ENCODE assay signal across 15 cellular contexts in the genomic region with DNA sequence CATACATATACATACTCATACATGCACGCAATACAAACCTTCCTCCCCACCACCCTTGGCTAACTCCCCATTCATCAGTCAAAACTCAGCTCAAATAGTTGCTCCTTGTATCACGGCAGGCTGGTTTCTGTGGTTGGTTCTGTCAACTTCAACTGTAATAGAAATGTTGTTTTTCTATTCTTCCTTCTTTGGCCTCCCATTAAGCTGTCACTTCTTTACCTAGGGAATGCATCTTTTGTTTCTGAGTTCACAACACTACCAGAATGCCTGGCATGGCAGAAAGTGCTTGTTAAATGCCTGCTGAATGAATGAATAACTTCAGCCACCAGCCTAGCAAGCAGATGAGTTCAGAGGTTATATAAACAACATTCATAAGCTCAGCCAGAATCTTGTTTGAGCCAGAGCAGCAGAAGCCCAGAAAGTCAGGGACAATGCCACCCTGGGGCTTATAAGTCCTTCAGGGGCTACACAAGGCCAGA.
DNase-seq lines count a peak whose midpoint lies in the region; ATAC-seq and TF ChIP-seq lines count a peak whose summit lies in the region.
"Had no signal": no experiment of that assay in that cellular context is flagged by ENCODE, and none has a peak within 500 bp of the region (broad histone marks: within the 10 kb centered on the region; RNA-seq: fewer than 3 reads in every experiment).

No MANE protein-coding gene starts in this region.

- H3K4me3 ChIP-seq in mammary epithelial cell (replicated peaks in 1 of 3; ENCODE audit: insufficient read depth in 1 of 3, low read depth in 2 of 3, low read length in 3 of 3): no peak overlapping the region
- H3K4me3 ChIP-seq in fibroblast of lung (replicated peaks in 1 of 4; ENCODE audit: control extremely low read depth in 1 of 4, insufficient read depth in 1 of 4, low read depth in 3 of 4, low read length in 4 of 4): no peak overlapping the region
- no peak overlapping the region for H3K4me3 ChIP-seq in left ventricle myocardium inferior
- H3K4me3 ChIP-seq: A549, spleen had no signal

- H3K79me2 ChIP-seq in mammary epithelial cell (ENCODE audit: insufficient read depth, low read length): no peaks in the 10 kb centered on the region
- no peaks in the 10 kb centered on the region for H3K79me2 ChIP-seq in fibroblast of lung (ENCODE audit: control insufficient read depth, insufficient read depth, low read length)

- peaks cover 10% of the 10 kb centered on the region for H3K9me3 Mint-ChIP-seq in type B pancreatic cell
- H3K9me3 Mint-ChIP-seq in activated naive CD4-positive, alpha-beta T cell treated with anti-CD3 and anti-CD28 coated beads, Interleukin-2, amount 50 U/mL, for 72 hours: peaks cover 10 to 11% of the 10 kb centered on the region in 2 donors

- no TSS peak for BruUV-seq in mammary epithelial cell (replicated peaks; lab: Mats Ljungman, UMichigan)

- no peaks in the 10 kb centered on the region for H3K27me3 Mint-ChIP-seq in type B pancreatic cell
- H3K27me3 Mint-ChIP-seq: activated naive CD8-positive, alpha-beta T cell treated with anti-CD3 and anti-CD28 coated beads, Interleukin-2, amount 50 U/mL, for 24 hours; memory B cell had no signal

- H3K9ac ChIP-seq in mammary epithelial cell (ENCODE audit: insufficient read depth, low read length) (no peak overlapping the region), fibroblast of lung (ENCODE audit: insufficient read depth, low read length) (no peak overlapping the region)

- H3K4me1 ChIP-seq in mammary epithelial cell (ENCODE audit: insufficient read depth, low read length) (no peaks in the 10 kb centered on the region), fibroblast of lung (ENCODE audit: control insufficient read depth, extremely low read depth, insufficient read depth, low read length) (no peaks in the 10 kb centered on the region), left ventricle myocardium inferior (peaks cover 7% of the 10 kb centered on the region)
- H3K4me1 ChIP-seq: A549, spleen had no signal

- intact Hi-C loops in mammary epithelial cell (cut with micrococcal nuclease) (no loop called here), left ventricle myocardium inferior (cut with micrococcal nuclease) (no loop called here)

- H3K27ac ChIP-seq in mammary epithelial cell (ENCODE audit: insufficient read depth, low read depth, low read length) (no peak overlapping the region), fibroblast of lung (ENCODE audit: insufficient read depth, low read length) (no peak overlapping the region), left ventricle myocardium inferior (replicated peaks) (no peak overlapping the region)
- H3K27ac ChIP-seq: A549, spleen had no signal

- TF ChIP-seq CTCF in mammary epithelial cell (conservative IDR thresholded peaks at IDR 0.05 in 1 of 2, IDR thresholded peaks at IDR 0.05 in 1 of 2; ENCODE audit: extremely low read depth in 1 of 2, insufficient read depth in 1 of 2, low read depth in 1 of 2, low read length in 2 of 2) (no peak), fibroblast of lung (conservative IDR thresholded peaks at IDR 0.05 in 1 of 2, IDR thresholded peaks at IDR 0.05 in 1 of 2; ENCODE audit: low read depth in 1 of 2, low read length in 2 of 2) (no peak), type B pancreatic cell (conservative IDR thresholded peaks at IDR 0.05) (no peak), left ventricle myocardium inferior (IDR thresholded peaks at IDR 0.05; ENCODE audit: borderline replicate concordance) (no peak)

- CTCF ChIA-PET in mammary epithelial cell (lab: Charles Lee; ENCODE audit: low non-redundant PET) (interaction anchor here (0.6 kb wide), 1 partner anchor 21 kb away, joined by 9 read pairs; no protein-coding TSS in a partner anchor), HEK293T (lab: Yijun Ruan, JAX) (no interaction called here)

- H3K4me3 Mint-ChIP-seq in type B pancreatic cell: peak overlapping the region; percentile 9
- H3K4me3 Mint-ChIP-seq: activated CD4-positive, alpha-beta T cell treated with anti-CD3 and anti-CD28 coated beads, Interleukin-2, amount 10 ng/mL, durations not matched to agents 7 days and 5 days; activated naive CD8-positive, alpha-beta T cell treated with anti-CD3 and anti-CD28 coated beads, Interleukin-2, amount 50 U/mL, for 24 hours; memory B cell had no signal

- H3K4me2 ChIP-seq in mammary epithelial cell (ENCODE audit: insufficient read depth, low read depth, low read length) (no peak overlapping the region), fibroblast of lung (ENCODE audit: extremely low read depth, insufficient read depth, low read length) (no peak overlapping the region)
- H3K4me2 ChIP-seq: A549 had no signal

- DNase-seq in T47D (ENCODE audit: low read depth in 1 of 2, low spot score in 1 of 2) (peak; percentile 62 to 90), mammary epithelial cell (no peak), fibroblast of lung (ENCODE audit: low read depth in 2 of 2) (peak; percentile 4 to 86), type B pancreatic cell (ENCODE audit: extremely low spot score, unreplicated experiment) (no peak), HEK293T (ENCODE audit: extremely low spot score) (no peak), left ventricle myocardium inferior (no peak)
- no peak for DNase-seq in activated naive CD4-positive, alpha-beta T cell treated with anti-CD3 and anti-CD28 coated beads, Interleukin-2, amount 50 U/mL, for 72 hours (ENCODE audit: low spot score in 2 of 2)
- DNase-seq: activated CD4-positive, alpha-beta T cell treated with anti-CD3 and anti-CD28 coated beads, Interleukin-2, amount 10 ng/mL, durations not matched to agents 7 days and 5 days; activated naive CD8-positive, alpha-beta T cell treated with anti-CD3 and anti-CD28 coated beads, Interleukin-2, amount 50 U/mL, for 24 hours; SHP77; spleen; stimulated activated naive CD4-positive, alpha-beta T cell had no signal

- H3K9me3 ChIP-seq in mammary epithelial cell (replicated peaks; ENCODE audit: insufficient read depth, low read length) (no peaks in the 10 kb centered on the region), fibroblast of lung (ENCODE audit: control insufficient read depth, insufficient read depth, low read depth, low read length) (no peaks in the 10 kb centered on the region), left ventricle myocardium inferior (replicated peaks) (no peaks in the 10 kb centered on the region)
- H3K9me3 ChIP-seq: A549, spleen had no signal

- in situ Hi-C loops in T47D (cut with HindIII; ENCODE audit: low pct_unique_long_range_greater_than_20kb, low sequenced_read_pairs): no loop called here
- in situ Hi-C loops in mammary epithelial cell (cut with MboI; ENCODE audit: low sequenced_read_pairs in 2 of 2): no loop called here

- H3K4me1 Mint-ChIP-seq in type B pancreatic cell (ENCODE audit: unreplicated experiment): peaks cover 21% of the 10 kb centered on the region
- H3K4me1 Mint-ChIP-seq: activated CD4-positive, alpha-beta T cell treated with anti-CD3 and anti-CD28 coated beads, Interleukin-2, amount 10 ng/mL, durations not matched to agents 7 days and 5 days; activated naive CD8-positive, alpha-beta T cell treated with anti-CD3 and anti-CD28 coated beads, Interleukin-2, amount 50 U/mL, for 24 hours; memory B cell had no signal

- peak overlapping the region; percentile 49 for H3K27ac Mint-ChIP-seq in type B pancreatic cell
- no peak overlapping the region for H3K27ac Mint-ChIP-seq in activated naive CD4-positive, alpha-beta T cell treated with anti-CD3 and anti-CD28 coated beads, Interleukin-2, amount 50 U/mL, for 72 hours
- H3K27ac Mint-ChIP-seq: activated CD4-positive, alpha-beta T cell treated with anti-CD3 and anti-CD28 coated beads, Interleukin-2, amount 10 ng/mL, durations not matched to agents 7 days and 5 days; activated naive CD8-positive, alpha-beta T cell treated with anti-CD3 and anti-CD28 coated beads, Interleukin-2, amount 50 U/mL, for 24 hours; memory B cell had no signal

- peak; percentile 54 for ATAC-seq in HG03378 (IDR thresholded peaks at IDR 0.05; ENCODE audit: unreplicated experiment)
- ATAC-seq in activated naive CD4-positive, alpha-beta T cell treated with anti-CD3 and anti-CD28 coated beads, Interleukin-2, amount 50 U/mL, for 72 hours: no peak
- ATAC-seq: A549; activated naive CD8-positive, alpha-beta T cell treated with anti-CD3 and anti-CD28 coated beads, Interleukin-2, amount 50 U/mL, for 24 hours had no signal

- H3K36me3 ChIP-seq in mammary epithelial cell (ENCODE audit: insufficient read depth, low read length) (no peaks in the 10 kb centered on the region), fibroblast of lung (ENCODE audit: control insufficient read depth, insufficient read depth, low read length) (no peaks in the 10 kb centered on the region), left ventricle myocardium inferior (no peaks in the 10 kb centered on the region)
- H3K36me3 ChIP-seq: spleen had no signal

- no peaks in the 10 kb centered on the region for H4K20me1 ChIP-seq in mammary epithelial cell (ENCODE audit: insufficient read depth, low read length)
- H4K20me1 ChIP-seq in fibroblast of lung (ENCODE audit: control insufficient read depth, extremely low read depth, insufficient read depth, low read length): no peaks in the 10 kb centered on the region

- dilution Hi-C loops in mammary epithelial cell (cut with HindIII; ENCODE audit: low sequenced_read_pairs): no loop called here

- H3K36me3 Mint-ChIP-seq in type B pancreatic cell: peaks cover 11% of the 10 kb centered on the region
- peaks cover 5 to 11% of the 10 kb centered on the region in 2 donors for H3K36me3 Mint-ChIP-seq in activated naive CD4-positive, alpha-beta T cell treated with anti-CD3 and anti-CD28 coated beads, Interleukin-2, amount 50 U/mL, for 72 hours

- WGBS in mammary epithelial cell (ENCODE audit: low coverage, missing lambda C conversion rate): 84% methylated on average over 2 of the region's 2 CpGs

- POLR2A ChIA-PET in HEK293T (lab: Yijun Ruan, JAX): no interaction called here

- no peak overlapping the region for H2AFZ ChIP-seq in mammary epithelial cell (ENCODE audit: low read depth, low read length)
- no peak overlapping the region for H2AFZ ChIP-seq in fibroblast of lung (ENCODE audit: low read length)

- H3K27me3 ChIP-seq in mammary epithelial cell (ENCODE audit: insufficient read depth, low read length) (no peaks in the 10 kb centered on the region), fibroblast of lung (ENCODE audit: control insufficient read depth, insufficient read depth, low read length) (no peaks in the 10 kb centered on the region), left ventricle myocardium inferior (ENCODE audit: low read depth) (no peaks in the 10 kb centered on the region)
- H3K27me3 ChIP-seq: spleen had no signal

TF ChIP-seq in HEK293T, 16 proteins besides CTCF, POLR2A, EP300 and RAD21 (continues in another document):
- no peak for TF ChIP-seq ARNT (IDR thresholded peaks at IDR 0.05)
- TF ChIP-seq, protein P1, sequence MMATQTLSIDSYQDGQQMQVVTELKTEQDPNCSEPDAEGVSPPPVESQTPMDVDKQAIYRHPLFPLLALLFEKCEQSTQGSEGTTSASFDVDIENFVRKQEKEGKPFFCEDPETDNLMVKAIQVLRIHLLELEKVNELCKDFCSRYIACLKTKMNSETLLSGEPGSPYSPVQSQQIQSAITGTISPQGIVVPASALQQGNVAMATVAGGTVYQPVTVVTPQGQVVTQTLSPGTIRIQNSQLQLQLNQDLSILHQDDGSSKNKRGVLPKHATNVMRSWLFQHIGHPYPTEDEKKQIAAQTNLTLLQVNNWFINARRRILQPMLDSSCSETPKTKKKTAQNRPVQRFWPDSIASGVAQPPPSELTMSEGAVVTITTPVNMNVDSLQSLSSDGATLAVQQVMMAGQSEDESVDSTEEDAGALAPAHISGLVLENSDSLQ (IDR thresholded peaks at IDR 0.05): no peak

Comparison
In these comparisons a context has a peak if more than half of its experiments do, and no peak if none do; other contexts are left out.
1. DNase-seq: peak in T47D (2 of 2) and fibroblast of lung (2 of 2); none in mammary epithelial cell (single experiment), type B pancreatic cell (single experiment), activated naive CD4-positive, alpha-beta T cell treated with anti-CD3 and anti-CD28 coated beads, Interleukin-2, amount 50 U/mL, for 72 hours (0 of 2), HEK293T (single experiment) and left ventricle myocardium inferior (single experiment).